Comparison of ENCODE assay signal across 40 cellular contexts in the genomic region with DNA sequence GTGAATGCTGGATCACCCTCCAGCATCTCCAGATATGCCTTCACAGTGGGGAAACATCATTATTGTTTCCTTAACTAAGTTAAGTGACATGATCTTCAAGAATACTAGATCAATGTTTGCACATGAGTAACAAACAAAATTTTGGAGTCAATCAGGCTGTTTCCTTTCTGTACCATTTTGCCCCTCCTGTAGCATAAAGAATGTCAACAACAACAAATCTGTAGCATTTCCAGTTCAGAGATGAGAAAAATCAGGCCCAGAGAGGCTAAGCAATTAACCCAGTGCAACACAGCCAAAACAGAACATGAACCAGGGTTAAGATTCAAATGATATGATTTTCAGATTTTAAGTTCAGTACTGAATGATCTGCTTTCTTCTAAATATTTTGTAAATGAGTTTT. TPM values are rescaled to one million over a fixed set of nuclear protein-coding genes. Genes with fewer than 3 reads are reported as not detected.
"Had no signal": no experiment of that assay in that cellular context is flagged by ENCODE, and none has a peak within 500 bp of the region (broad histone marks: within the 10 kb centered on the region; RNA-seq: fewer than 3 reads in every experiment).

No MANE protein-coding gene starts in this region.

- H3K4me1 Mint-ChIP-seq: activated CD4-positive, alpha-beta memory T cell treated with anti-CD3 and anti-CD28 coated beads, Interleukin-2, amount 10 ng/mL, durations not matched to agents 7 days and 5 days; activated CD4-positive, alpha-beta T cell treated with anti-CD3 and anti-CD28 coated beads for 36 hours; activated CD4-positive, alpha-beta T cell treated with anti-CD3 and anti-CD28 coated beads, Interleukin-2, amount 10 ng/mL, durations not matched to agents 7 days and 5 days; activated CD8-positive, alpha-beta memory T cell treated with anti-CD3 and anti-CD28 coated beads, Interleukin-2, amount 10 ng/mL, durations not matched to agents 7 days and 5 days; activated naive CD4-positive, alpha-beta T cell treated with anti-CD3 and anti-CD28 coated beads, Interleukin-2, amount 10 ng/mL, durations not matched to agents 7 days and 5 days; activated naive CD4-positive, alpha-beta T cell treated with anti-CD3 and anti-CD28 coated beads, Interleukin-2, amount 50 U/mL, for 24 hours; activated naive CD8-positive, alpha-beta T cell treated with anti-CD3 and anti-CD28 coated beads, Interleukin-2, amount 10 ng/mL, durations not matched to agents 7 days and 5 days; activated naive CD8-positive, alpha-beta T cell treated with anti-CD3 and anti-CD28 coated beads, Interleukin-2, amount 50 U/mL, for 24 hours; central memory CD8-positive, alpha-beta T cell had no signal

- FAIRE-seq: bronchial epithelial cell, TTC549 had no signal

- H3K9me3 Mint-ChIP-seq: WTC11 had no signal

- H3K4me3 Mint-ChIP-seq: activated CD4-positive, alpha-beta memory T cell treated with anti-CD3 and anti-CD28 coated beads, Interleukin-2, amount 10 ng/mL, durations not matched to agents 7 days and 5 days; activated CD4-positive, alpha-beta T cell treated with anti-CD3 and anti-CD28 coated beads for 36 hours; activated CD4-positive, alpha-beta T cell treated with anti-CD3 and anti-CD28 coated beads, Interleukin-2, amount 10 ng/mL, durations not matched to agents 7 days and 5 days; activated CD8-positive, alpha-beta memory T cell treated with anti-CD3 and anti-CD28 coated beads, Interleukin-2, amount 10 ng/mL, durations not matched to agents 7 days and 5 days; activated CD8-positive, alpha-beta T cell treated with anti-CD3 and anti-CD28 coated beads, Interleukin-2, amount 10 ng/mL, durations not matched to agents 7 days and 5 days; activated naive CD4-positive, alpha-beta T cell treated with anti-CD3 and anti-CD28 coated beads, Interleukin-2, amount 10 ng/mL, durations not matched to agents 7 days and 5 days; activated naive CD4-positive, alpha-beta T cell treated with anti-CD3 and anti-CD28 coated beads, Interleukin-2, amount 50 U/mL, for 24 hours; activated naive CD8-positive, alpha-beta T cell; activated naive CD8-positive, alpha-beta T cell treated with anti-CD3 and anti-CD28 coated beads, Interleukin-2, amount 10 ng/mL, durations not matched to agents 7 days and 5 days; activated naive CD8-positive, alpha-beta T cell treated with anti-CD3 and anti-CD28 coated beads, Interleukin-2, amount 50 U/mL, for 24 hours; activated T-cell treated with anti-CD3 and anti-CD28 coated beads, Interleukin-2, amount 50 U/mL, for 24 hours; brain; central memory CD8-positive, alpha-beta T cell; T-helper 1 cell treated with Interleukin-12 subunit alpha and Interleukin-12 subunit beta and Interleukin-4 antibody, amounts not matched to agents 30 μg/mL and 1 μg/mL, for 36 hours; T-helper 2 cell treated with Interferon-gamma antibody and Interleukin-4, amounts not matched to agents 5 μg/mL and 100 μg/mL, for 36 hours; WTC11 had no signal

- H3K27ac ChIP-seq: ascending aorta, cardiac muscle cell, VCaP had no signal

- H3K9me3 ChIP-seq: ascending aorta had no signal

- H3K27ac Mint-ChIP-seq: activated CD4-positive, alpha-beta memory T cell treated with anti-CD3 and anti-CD28 coated beads, Interleukin-2, amount 10 ng/mL, durations not matched to agents 7 days and 5 days; activated CD4-positive, alpha-beta T cell treated with anti-CD3 and anti-CD28 coated beads for 36 hours; activated CD4-positive, alpha-beta T cell treated with anti-CD3 and anti-CD28 coated beads, Interleukin-2, amount 10 ng/mL, durations not matched to agents 7 days and 5 days; activated CD8-positive, alpha-beta memory T cell treated with anti-CD3 and anti-CD28 coated beads, Interleukin-2, amount 10 ng/mL, durations not matched to agents 7 days and 5 days; activated CD8-positive, alpha-beta T cell treated with anti-CD3 and anti-CD28 coated beads, Interleukin-2, amount 10 ng/mL, durations not matched to agents 7 days and 5 days; activated naive CD4-positive, alpha-beta T cell treated with anti-CD3 and anti-CD28 coated beads, Interleukin-2, amount 10 ng/mL, durations not matched to agents 7 days and 5 days; activated naive CD8-positive, alpha-beta T cell; activated naive CD8-positive, alpha-beta T cell treated with anti-CD3 and anti-CD28 coated beads, Interleukin-2, amount 10 ng/mL, durations not matched to agents 7 days and 5 days; activated naive CD8-positive, alpha-beta T cell treated with anti-CD3 and anti-CD28 coated beads, Interleukin-2, amount 50 U/mL, for 24 hours; activated T-cell treated with anti-CD3 and anti-CD28 coated beads, Interleukin-2, amount 50 U/mL, for 24 hours; activated T-helper 2 cell treated with anti-CD3 and anti-CD28 coated beads, Interferon-gamma antibody, Interleukin-2, Interleukin-4, amounts not matched to agents 10 μg/mL and 5 μg/mL and 100 μg/mL, durations not matched to agents 14 hours and 24 hours and 36 hours; T-helper 1 cell treated with Interleukin-12 subunit alpha and Interleukin-12 subunit beta and Interleukin-4 antibody, amounts not matched to agents 30 μg/mL and 1 μg/mL, for 36 hours; T-helper 2 cell treated with Interferon-gamma antibody and Interleukin-4, amounts not matched to agents 5 μg/mL and 100 μg/mL, for 36 hours; WTC11 had no signal

- DNase-seq: activated CD4-positive, alpha-beta memory T cell treated with anti-CD3 and anti-CD28 coated beads, Interleukin-2, amount 10 ng/mL, durations not matched to agents 7 days and 5 days; activated CD4-positive, alpha-beta T cell treated with anti-CD3 and anti-CD28 coated beads for 1 hour; activated CD4-positive, alpha-beta T cell treated with anti-CD3 and anti-CD28 coated beads for 36 hours; activated CD4-positive, alpha-beta T cell treated with anti-CD3 and anti-CD28 coated beads for 48 hours; activated CD4-positive, alpha-beta T cell treated with anti-CD3 and anti-CD28 coated beads, Interleukin-2, amount 10 ng/mL, durations not matched to agents 7 days and 5 days; activated CD4-positive, alpha-beta T cell treated with anti-CD3 and anti-CD28 coated beads, Interleukin-2, amount 50 U/mL, for 48 hours; activated CD4-positive, CD25-positive, alpha-beta regulatory T cell; activated CD8-positive, alpha-beta memory T cell treated with anti-CD3 and anti-CD28 coated beads for 24 hours; activated CD8-positive, alpha-beta memory T cell treated with anti-CD3 and anti-CD28 coated beads, Interleukin-2, amount 10 ng/mL, durations not matched to agents 7 days and 5 days; activated CD8-positive, alpha-beta memory T cell treated with anti-CD3 and anti-CD28 coated beads, Interleukin-2, amount 50 U/mL, for 48 hours; activated CD8-positive, alpha-beta T cell treated with anti-CD3 and anti-CD28 coated beads, Interleukin-2, amount 10 ng/mL, durations not matched to agents 7 days and 5 days; activated effector memory CD4-positive, alpha-beta T cell treated with Interleukin-2 at 50 U/mL for 16 hours; activated gamma-delta T cell; activated naive CD4-positive, alpha-beta T cell treated with anti-CD3 and anti-CD28 coated beads, Interleukin-2, amount 10 ng/mL, durations not matched to agents 7 days and 5 days; activated naive CD4-positive, alpha-beta T cell treated with Interleukin-2 at 50 U/mL for 16 hours; activated naive CD8-positive, alpha-beta T cell treated with anti-CD3 and anti-CD28 coated beads, Interleukin-2, amount 10 ng/mL, durations not matched to agents 7 days and 5 days; activated naive CD8-positive, alpha-beta T cell treated with anti-CD3 and anti-CD28 coated beads, Interleukin-2, amount 50 U/mL, for 24 hours; activated T-cell treated with anti-CD3 and anti-CD28 coated beads, Interleukin-2, amount 50 U/mL, for 24 hours; activated T-cell treated with anti-CD3 and anti-CD28 coated beads, Interleukin-2, amount 50 U/mL, for 48 hours; amygdala; anterior cingulate cortex; caudate nucleus; cerebellar nuclear complex; T-helper 2 cell; T-helper 9 cell had no signal

- H3K27me3 Mint-ChIP-seq: activated CD4-positive, alpha-beta T cell treated with anti-CD3 and anti-CD28 coated beads, Interleukin-2, amount 10 ng/mL, durations not matched to agents 7 days and 5 days; activated CD8-positive, alpha-beta memory T cell treated with anti-CD3 and anti-CD28 coated beads, Interleukin-2, amount 10 ng/mL, durations not matched to agents 7 days and 5 days; brain had no signal

- H3K4me1 ChIP-seq: ascending aorta had no signal

- H3K4me3 ChIP-seq: ascending aorta, cardiac muscle cell had no signal

- H3K36me3 Mint-ChIP-seq: activated CD8-positive, alpha-beta memory T cell treated with anti-CD3 and anti-CD28 coated beads, Interleukin-2, amount 10 ng/mL, durations not matched to agents 7 days and 5 days; activated naive CD4-positive, alpha-beta T cell treated with anti-CD3 and anti-CD28 coated beads, Interleukin-2, amount 10 ng/mL, durations not matched to agents 7 days and 5 days; activated naive CD8-positive, alpha-beta T cell; activated naive CD8-positive, alpha-beta T cell treated with anti-CD3 and anti-CD28 coated beads, Interleukin-2, amount 10 ng/mL, durations not matched to agents 7 days and 5 days; WTC11 had no signal

- ATAC-seq: activated CD4-positive, alpha-beta T cell treated with anti-CD3 and anti-CD28 coated beads for 36 hours; activated CD4-positive, CD25-positive, alpha-beta regulatory T cell treated with anti-CD3 and anti-CD28 coated beads, Interleukin-2, amount 50 U/mL, for 24 hours; activated CD8-positive, alpha-beta memory T cell treated with anti-CD3 and anti-CD28 coated beads, Interleukin-2, amount 10 ng/mL, durations not matched to agents 7 days and 5 days; activated CD8-positive, alpha-beta T cell treated with anti-CD3 and anti-CD28 coated beads, Interleukin-2, amount 10 ng/mL, durations not matched to agents 7 days and 5 days; activated naive CD8-positive, alpha-beta T cell treated with anti-CD3 and anti-CD28 coated beads, Interleukin-2, amount 50 U/mL, for 24 hours had no signal

- H3K27me3 ChIP-seq: ascending aorta, cardiac muscle cell had no signal

- H3K36me3 ChIP-seq: ascending aorta, cardiac muscle cell had no signal

RNA-seq across cellular contexts. Expression of a gene that starts 31.7 kb away (rescaled TPM):
- total RNA-seq: activated CD4-positive, alpha-beta memory T cell treated with anti-CD3 and anti-CD28 coated beads, Interleukin-2, amount 10 ng/mL, durations not matched to agents 7 days and 5 days; activated CD4-positive, alpha-beta T cell treated with anti-CD3 and anti-CD28 coated beads for 36 hours; activated CD4-positive, alpha-beta T cell treated with anti-CD3 and anti-CD28 coated beads, Interleukin-2, amount 10 ng/mL, durations not matched to agents 7 days and 5 days; activated CD8-positive, alpha-beta memory T cell treated with anti-CD3 and anti-CD28 coated beads, Interleukin-2, amount 10 ng/mL, durations not matched to agents 7 days and 5 days; activated CD8-positive, alpha-beta T cell treated with anti-CD3 and anti-CD28 coated beads, Interleukin-2, amount 10 ng/mL, durations not matched to agents 7 days and 5 days; activated naive CD8-positive, alpha-beta T cell treated with anti-CD3 and anti-CD28 coated beads, Interleukin-2, amount 10 ng/mL, durations not matched to agents 7 days and 5 days; activated T-helper 2 cell treated with anti-CD3 and anti-CD28 coated beads, Interferon-gamma antibody, Interleukin-2, Interleukin-4, amounts not matched to agents 10 μg/mL and 5 μg/mL and 100 μg/mL, durations not matched to agents 14 hours and 24 hours and 36 hours; ascending aorta; bronchial epithelial cell; chondrocyte had no signal
